ENCODE assay signal across 1 cellular context in genomic region chr3:48571938-48572337, GRCh38.
TF ChIP-seq lines count a peak whose summit lies in the region.

No MANE protein-coding gene starts in this region.

TF ChIP-seq in HepG2, 621 proteins besides CTCF, POLR2A, EP300 and RAD21 (continued from another document):
- TF ChIP-seq LCORL (IDR thresholded peaks at IDR 0.05) = no peak
- TF ChIP-seq LCORL (CRISPR knock-in tag; IDR thresholded peaks at IDR 0.05) = 0 out of 2 replicates have a peak, but pooled peaks have one; percentile 20
- no peak for TF ChIP-seq KDM4B (CRISPR knock-in tag; IDR thresholded peaks at IDR 0.05)
- no peak for TF ChIP-seq FOXA1 (IDR thresholded peaks at IDR 0.05)
- TF ChIP-seq FOXA1 (CRISPR knock-in tag; IDR thresholded peaks at IDR 0.05) = peak; percentile 68
- TF ChIP-seq ZNF274 (CRISPR knock-in tag; IDR thresholded peaks at IDR 0.05) = 0 out of 2 replicates have a peak, but pooled peaks have one; percentile 29
- TF ChIP-seq EEA1 (CRISPR knock-in tag; IDR thresholded peaks at IDR 0.05; ENCODE audit: borderline replicate concordance) = no peak
- no peak for TF ChIP-seq ATM (IDR thresholded peaks at IDR 0.05; ENCODE audit: borderline replicate concordance)
- 0 out of 2 replicates have a peak, but pooled peaks have one; percentile 45 for TF ChIP-seq ZNF598 (CRISPR knock-in tag; IDR thresholded peaks at IDR 0.05; ENCODE audit: borderline replicate concordance)
- TF ChIP-seq FOXA3 (CRISPR knock-in tag; IDR thresholded peaks at IDR 0.05) = peak; percentile 49; the same call in 1 of the 2 replicates
- TF ChIP-seq ZNF703 (CRISPR knock-in tag; IDR thresholded peaks at IDR 0.05; ENCODE audit: borderline replicate concordance) = no peak
